Comparison of ENCODE assay signal across 1 cellular context in the genomic region with DNA sequence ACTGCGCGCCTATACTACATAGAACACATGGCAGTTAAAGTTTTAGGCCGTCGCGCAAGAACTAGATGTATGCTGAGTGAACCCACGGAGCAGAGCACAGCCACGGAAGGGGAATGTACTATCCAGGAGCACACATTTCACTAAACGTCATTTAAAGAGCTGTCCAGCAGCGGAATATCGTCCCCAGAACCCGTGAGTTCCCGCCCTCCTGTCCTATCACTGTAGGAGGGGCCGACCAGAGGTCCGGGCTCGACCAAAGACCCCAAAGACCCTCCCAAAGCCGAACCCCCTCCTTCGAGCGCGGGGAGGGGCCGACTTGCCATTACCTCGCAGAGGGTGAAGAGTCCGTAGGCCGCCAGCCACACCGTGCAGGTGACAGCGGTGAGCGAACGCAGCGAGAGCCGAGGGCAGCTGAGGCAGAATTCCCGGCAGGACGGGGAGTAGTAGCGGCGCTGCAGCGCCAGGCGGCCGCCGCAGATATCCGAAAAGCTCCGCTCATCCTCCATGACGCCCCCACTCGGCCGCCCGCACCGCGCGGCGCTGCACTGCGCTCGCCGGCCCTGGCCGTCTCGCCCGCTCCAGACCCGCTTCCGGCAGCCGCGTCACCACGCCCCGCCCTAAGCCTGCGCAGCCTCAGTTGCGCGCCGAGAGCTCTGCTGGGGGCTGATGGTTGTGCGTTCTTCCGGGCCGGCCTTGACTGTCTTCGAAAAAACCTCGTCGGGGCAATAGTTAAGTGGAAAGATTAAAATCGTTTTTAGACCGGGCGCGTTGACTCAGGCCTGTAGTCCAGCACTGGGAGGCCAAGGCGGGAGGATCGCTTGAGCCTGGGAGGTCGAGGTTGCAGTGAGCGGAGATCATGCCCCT.
TF ChIP-seq lines count a peak whose summit lies in the region.

A gene with protein sequence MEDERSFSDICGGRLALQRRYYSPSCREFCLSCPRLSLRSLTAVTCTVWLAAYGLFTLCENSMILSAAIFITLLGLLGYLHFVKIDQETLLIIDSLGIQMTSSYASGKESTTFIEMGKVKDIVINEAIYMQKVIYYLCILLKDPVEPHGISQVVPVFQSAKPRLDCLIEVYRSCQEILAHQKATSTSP (minus strand): TSS at position 571 of the 864 bp plus-strand sequence. CDS start 65 bp downstream, at position 506.

TF ChIP-seq in HepG2, 621 proteins besides CTCF, POLR2A, EP300 and RAD21 (continued from another document and continues in another):
- TF ChIP-seq TCF7L2 (IDR thresholded peaks at IDR 0.05; ENCODE audit: low read depth, low read length) (no peak), ZNF7 (CRISPR knock-in tag; IDR thresholded peaks at IDR 0.05) (no peak), ZBTB10 (CRISPR knock-in tag; IDR thresholded peaks at IDR 0.05; ENCODE audit: borderline replicate concordance) (no peak), XRCC5 (optimal IDR thresholded peaks at IDR 0.05; ENCODE audit: low read length) (peak; percentile 44), CC2D1A (CRISPR knock-in tag; IDR thresholded peaks at IDR 0.05) (no peak), ZNF253 (CRISPR knock-in tag; IDR thresholded peaks at IDR 0.05; ENCODE audit: borderline replicate concordance) (peak; percentile 22; the same call in 1 of the 2 replicates), ZNF446 (CRISPR knock-in tag; IDR thresholded peaks at IDR 0.05) (0 out of 2 replicates have a peak, but pooled peaks have one; percentile 47), ZNF674 (CRISPR knock-in tag; IDR thresholded peaks at IDR 0.05; ENCODE audit: low read depth) (no peak), CENPBD1 (CRISPR knock-in tag; IDR thresholded peaks at IDR 0.05; ENCODE audit: borderline replicate concordance, low read depth) (no peak), ESRRA (CRISPR knock-in tag; IDR thresholded peaks at IDR 0.05; ENCODE audit: low read depth) (no peak; the same call in 1 of the 2 replicates), ZNF431 (CRISPR knock-in tag; IDR thresholded peaks at IDR 0.05; ENCODE audit: borderline replicate concordance, low read depth) (peak; percentile 80; the same call in 1 of the 2 replicates), ZNF552 (CRISPR knock-in tag; IDR thresholded peaks at IDR 0.05; ENCODE audit: borderline replicate concordance) (no peak; the same call in 1 of the 2 replicates), FOXC1 (CRISPR knock-in tag; IDR thresholded peaks at IDR 0.05; ENCODE audit: borderline replicate concordance) (peak; percentile 93; the same call in 1 of the 2 replicates), GRHL1 (CRISPR knock-in tag; conservative IDR thresholded peaks at IDR 0.05) (no peak), MED1 (CRISPR knock-in tag; IDR thresholded peaks at IDR 0.05) (peak; percentile 72; the same call in 1 of the 2 replicates)
- TF ChIP-seq, protein P1, sequence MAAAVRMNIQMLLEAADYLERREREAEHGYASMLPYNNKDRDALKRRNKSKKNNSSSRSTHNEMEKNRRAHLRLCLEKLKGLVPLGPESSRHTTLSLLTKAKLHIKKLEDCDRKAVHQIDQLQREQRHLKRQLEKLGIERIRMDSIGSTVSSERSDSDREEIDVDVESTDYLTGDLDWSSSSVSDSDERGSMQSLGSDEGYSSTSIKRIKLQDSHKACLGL (CRISPR knock-in tag; IDR thresholded peaks at IDR 0.05): peak; percentile 66
- TF ChIP-seq, protein P2, sequence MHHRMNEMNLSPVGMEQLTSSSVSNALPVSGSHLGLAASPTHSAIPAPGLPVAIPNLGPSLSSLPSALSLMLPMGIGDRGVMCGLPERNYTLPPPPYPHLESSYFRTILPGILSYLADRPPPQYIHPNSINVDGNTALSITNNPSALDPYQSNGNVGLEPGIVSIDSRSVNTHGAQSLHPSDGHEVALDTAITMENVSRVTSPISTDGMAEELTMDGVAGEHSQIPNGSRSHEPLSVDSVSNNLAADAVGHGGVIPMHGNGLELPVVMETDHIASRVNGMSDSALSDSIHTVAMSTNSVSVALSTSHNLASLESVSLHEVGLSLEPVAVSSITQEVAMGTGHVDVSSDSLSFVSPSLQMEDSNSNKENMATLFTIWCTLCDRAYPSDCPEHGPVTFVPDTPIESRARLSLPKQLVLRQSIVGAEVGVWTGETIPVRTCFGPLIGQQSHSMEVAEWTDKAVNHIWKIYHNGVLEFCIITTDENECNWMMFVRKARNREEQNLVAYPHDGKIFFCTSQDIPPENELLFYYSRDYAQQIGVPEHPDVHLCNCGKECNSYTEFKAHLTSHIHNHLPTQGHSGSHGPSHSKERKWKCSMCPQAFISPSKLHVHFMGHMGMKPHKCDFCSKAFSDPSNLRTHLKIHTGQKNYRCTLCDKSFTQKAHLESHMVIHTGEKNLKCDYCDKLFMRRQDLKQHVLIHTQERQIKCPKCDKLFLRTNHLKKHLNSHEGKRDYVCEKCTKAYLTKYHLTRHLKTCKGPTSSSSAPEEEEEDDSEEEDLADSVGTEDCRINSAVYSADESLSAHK (CRISPR knock-in tag; IDR thresholded peaks at IDR 0.05; ENCODE audit: borderline replicate concordance): no peak
- TF ChIP-seq, protein P3, sequence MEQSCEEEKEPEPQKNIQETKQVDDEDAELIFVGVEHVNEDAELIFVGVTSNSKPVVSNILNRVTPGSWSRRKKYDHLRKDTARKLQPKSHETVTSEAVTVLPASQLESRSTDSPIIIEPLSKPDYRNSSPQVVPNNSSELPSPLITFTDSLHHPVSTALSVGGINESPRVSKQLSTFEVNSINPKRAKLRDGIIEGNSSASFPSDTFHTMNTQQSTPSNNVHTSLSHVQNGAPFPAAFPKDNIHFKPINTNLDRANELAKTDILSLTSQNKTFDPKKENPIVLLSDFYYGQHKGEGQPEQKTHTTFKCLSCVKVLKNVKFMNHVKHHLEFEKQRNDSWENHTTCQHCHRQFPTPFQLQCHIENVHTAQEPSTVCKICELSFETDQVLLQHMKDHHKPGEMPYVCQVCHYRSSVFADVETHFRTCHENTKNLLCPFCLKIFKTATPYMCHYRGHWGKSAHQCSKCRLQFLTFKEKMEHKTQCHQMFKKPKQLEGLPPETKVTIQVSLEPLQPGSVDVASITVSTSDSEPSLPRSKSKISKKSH (CRISPR knock-in tag; IDR thresholded peaks at IDR 0.05; ENCODE audit: borderline replicate concordance): no peak
- TF ChIP-seq, protein P4, sequence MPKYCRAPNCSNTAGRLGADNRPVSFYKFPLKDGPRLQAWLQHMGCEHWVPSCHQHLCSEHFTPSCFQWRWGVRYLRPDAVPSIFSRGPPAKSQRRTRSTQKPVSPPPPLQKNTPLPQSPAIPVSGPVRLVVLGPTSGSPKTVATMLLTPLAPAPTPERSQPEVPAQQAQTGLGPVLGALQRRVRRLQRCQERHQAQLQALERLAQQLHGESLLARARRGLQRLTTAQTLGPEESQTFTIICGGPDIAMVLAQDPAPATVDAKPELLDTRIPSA (CRISPR knock-in tag; IDR thresholded peaks at IDR 0.05; ENCODE audit: borderline replicate concordance): no peak
- TF ChIP-seq, protein P5, sequence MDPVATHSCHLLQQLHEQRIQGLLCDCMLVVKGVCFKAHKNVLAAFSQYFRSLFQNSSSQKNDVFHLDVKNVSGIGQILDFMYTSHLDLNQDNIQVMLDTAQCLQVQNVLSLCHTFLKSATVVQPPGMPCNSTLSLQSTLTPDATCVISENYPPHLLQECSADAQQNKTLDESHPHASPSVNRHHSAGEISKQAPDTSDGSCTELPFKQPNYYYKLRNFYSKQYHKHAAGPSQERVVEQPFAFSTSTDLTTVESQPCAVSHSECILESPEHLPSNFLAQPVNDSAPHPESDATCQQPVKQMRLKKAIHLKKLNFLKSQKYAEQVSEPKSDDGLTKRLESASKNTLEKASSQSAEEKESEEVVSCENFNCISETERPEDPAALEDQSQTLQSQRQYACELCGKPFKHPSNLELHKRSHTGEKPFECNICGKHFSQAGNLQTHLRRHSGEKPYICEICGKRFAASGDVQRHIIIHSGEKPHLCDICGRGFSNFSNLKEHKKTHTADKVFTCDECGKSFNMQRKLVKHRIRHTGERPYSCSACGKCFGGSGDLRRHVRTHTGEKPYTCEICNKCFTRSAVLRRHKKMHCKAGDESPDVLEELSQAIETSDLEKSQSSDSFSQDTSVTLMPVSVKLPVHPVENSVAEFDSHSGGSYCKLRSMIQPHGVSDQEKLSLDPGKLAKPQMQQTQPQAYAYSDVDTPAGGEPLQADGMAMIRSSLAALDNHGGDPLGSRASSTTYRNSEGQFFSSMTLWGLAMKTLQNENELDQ (CRISPR knock-in tag; IDR thresholded peaks at IDR 0.05; ENCODE audit: borderline replicate concordance): no peak
- TF ChIP-seq, protein P6, sequence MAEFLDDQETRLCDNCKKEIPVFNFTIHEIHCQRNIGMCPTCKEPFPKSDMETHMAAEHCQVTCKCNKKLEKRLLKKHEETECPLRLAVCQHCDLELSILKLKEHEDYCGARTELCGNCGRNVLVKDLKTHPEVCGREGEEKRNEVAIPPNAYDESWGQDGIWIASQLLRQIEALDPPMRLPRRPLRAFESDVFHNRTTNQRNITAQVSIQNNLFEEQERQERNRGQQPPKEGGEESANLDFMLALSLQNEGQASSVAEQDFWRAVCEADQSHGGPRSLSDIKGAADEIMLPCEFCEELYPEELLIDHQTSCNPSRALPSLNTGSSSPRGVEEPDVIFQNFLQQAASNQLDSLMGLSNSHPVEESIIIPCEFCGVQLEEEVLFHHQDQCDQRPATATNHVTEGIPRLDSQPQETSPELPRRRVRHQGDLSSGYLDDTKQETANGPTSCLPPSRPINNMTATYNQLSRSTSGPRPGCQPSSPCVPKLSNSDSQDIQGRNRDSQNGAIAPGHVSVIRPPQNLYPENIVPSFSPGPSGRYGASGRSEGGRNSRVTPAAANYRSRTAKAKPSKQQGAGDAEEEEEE (CRISPR knock-in tag; IDR thresholded peaks at IDR 0.05; ENCODE audit: borderline replicate concordance): no peak
- TF ChIP-seq, protein P7, sequence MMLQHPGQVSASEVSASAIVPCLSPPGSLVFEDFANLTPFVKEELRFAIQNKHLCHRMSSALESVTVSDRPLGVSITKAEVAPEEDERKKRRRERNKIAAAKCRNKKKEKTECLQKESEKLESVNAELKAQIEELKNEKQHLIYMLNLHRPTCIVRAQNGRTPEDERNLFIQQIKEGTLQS (CRISPR knock-in tag; IDR thresholded peaks at IDR 0.05): no peak
